In the genomic region with DNA sequence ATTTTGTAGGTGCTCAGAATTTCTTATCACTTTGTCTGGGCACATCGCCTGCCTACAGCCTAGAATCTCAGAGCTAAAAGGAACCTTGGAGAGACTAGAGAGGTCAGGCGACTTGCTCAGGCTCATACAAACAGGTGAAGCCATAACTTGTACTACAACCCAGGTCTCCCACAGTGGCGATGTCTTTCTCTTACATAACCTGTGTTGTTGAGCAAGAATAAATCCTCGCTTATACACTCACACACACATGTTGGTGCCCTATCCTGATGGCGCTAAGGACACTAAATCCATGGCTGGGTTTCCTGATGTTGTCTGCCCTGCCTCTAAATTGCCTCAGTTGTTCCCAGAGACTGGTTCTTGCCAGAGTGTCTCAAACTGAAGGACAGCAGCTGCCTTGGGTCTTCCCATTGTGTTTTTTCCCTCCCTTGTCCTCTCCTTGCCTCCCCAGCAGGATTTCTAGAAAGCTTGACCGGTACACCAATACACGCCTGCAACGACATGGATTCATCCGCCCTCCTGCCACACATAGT, we compare ENCODE assay signal across 13 cellular contexts. TPM values are rescaled to one million over a fixed set of nuclear protein-coding genes. Genes with fewer than 3 reads are reported as not detected.
DNase-seq lines count a peak whose midpoint lies in the region; ATAC-seq, FAIRE-seq and TF ChIP-seq lines count a peak whose summit lies in the region.
"Had no signal": no experiment of that assay in that cellular context is flagged by ENCODE, and none has a peak within 500 bp of the region (broad histone marks: within the 10 kb centered on the region; RNA-seq: fewer than 3 reads in every experiment).

No MANE protein-coding gene starts in this region.

- POLR2A ChIA-PET in CD4-positive, alpha-beta memory T cell (lab: Charles Lee; ENCODE audit: partially characterized antibody) = interaction anchor here (2.3 to 4.6 kb wide), 7 partner anchors 30 to 145 kb away, joined by 10 to 91 read pairs (median 28); partner anchors contain the start of gene PRPS1

- peaks cover 21% of the 10 kb centered on the region for H3K4me1 ChIP-seq in CD4-positive, alpha-beta memory T cell (ENCODE audit: insufficient read depth, low read length)
- H3K4me1 ChIP-seq in keratinocyte (ENCODE audit: control insufficient read depth, extremely low read depth, insufficient read depth, low read length) (peaks cover 6% of the 10 kb centered on the region), skeletal muscle satellite cell (ENCODE audit: control insufficient read depth, insufficient read depth, low read length) (peaks cover 12% of the 10 kb centered on the region)

- no peaks in the 10 kb centered on the region for H3K27me3 Mint-ChIP-seq in CD4-positive, alpha-beta memory T cell

- no peaks in the 10 kb centered on the region for H3K9me3 Mint-ChIP-seq in CD4-positive, alpha-beta memory T cell

- no peaks in the 10 kb centered on the region for H3K9me1 ChIP-seq in keratinocyte (ENCODE audit: control insufficient read depth, extremely low read depth, insufficient read depth, low read length)

- H3K27ac Mint-ChIP-seq in CD4-positive, alpha-beta memory T cell = peak overlapping the region in 4 of 7 donors; percentile 29 to 55 (median 39)

- no peak for TF ChIP-seq CTCF in keratinocyte (optimal IDR thresholded peaks at IDR 0.05 in 1 of 3, IDR thresholded peaks at IDR 0.05 in 1 of 3, conservative IDR thresholded peaks at IDR 0.05 in 1 of 3; ENCODE audit: extremely low read depth in 1 of 3, insufficient read depth in 2 of 3, low read length in 3 of 3)

- no peaks in the 10 kb centered on the region for H3K27me3 ChIP-seq in CD4-positive, alpha-beta memory T cell (ENCODE audit: insufficient read depth, low read length)
- H3K27me3 ChIP-seq in keratinocyte (ENCODE audit: control insufficient read depth, extremely low read depth, insufficient read depth, low read length) = peaks cover 8% of the 10 kb centered on the region
- peaks cover 5% of the 10 kb centered on the region for H3K27me3 ChIP-seq in skeletal muscle satellite cell (ENCODE audit: control insufficient read depth, insufficient read depth, low read length)

- H3K9ac ChIP-seq in keratinocyte (ENCODE audit: control insufficient read depth, extremely low read depth, insufficient read depth, low read length) = no peak overlapping the region
- H3K9ac ChIP-seq in skeletal muscle satellite cell (ENCODE audit: low read depth, low read length) = no peak overlapping the region

- CTCF ChIA-PET in CD4-positive, alpha-beta memory T cell (lab: Charles Lee; ENCODE audit: partially characterized antibody) = interaction anchor here (3.7 to 6.5 kb wide), 3 partner anchors 100 to 145 kb away, joined by 14 to 245 read pairs (median 79); partner anchors contain the start of gene PRPS1

- H3K4me3 ChIP-seq in CD4-positive, alpha-beta memory T cell (ENCODE audit: low read length in 2 of 2) = no peak overlapping the region
- H3K4me3 ChIP-seq in keratinocyte (ENCODE audit: control insufficient read depth in 2 of 3, extremely low read depth in 1 of 3, insufficient read depth in 2 of 3, low read depth in 1 of 3, low read length in 3 of 3) = peak overlapping the region in 1 of 3 experiments; percentile 44
- peak overlapping the region; percentile 77 for H3K4me3 ChIP-seq in skeletal muscle satellite cell (ENCODE audit: low read length)

- H3K79me2 ChIP-seq in keratinocyte (ENCODE audit: control insufficient read depth, insufficient read depth, low read length) = no peaks in the 10 kb centered on the region

- no peak for DNase-seq in CD4-positive, alpha-beta memory T cell
- no peak for DNase-seq in keratinocyte (ENCODE audit: low read depth, low spot score)
- no peak for DNase-seq in NCI-H345 treated with DMSO at 0.1 percent for 48 hours (lab: John Stamatoyannopoulos, UW; ENCODE audit: unreplicated experiment)
- no peak for DNase-seq in DMS53 treated with DMSO at 0.1 percent for 48 hours (lab: John Stamatoyannopoulos, UW; ENCODE audit: unreplicated experiment)
- DNase-seq: AML-193, NCI-H1105 treated with DMSO at 0.1 percent for 48 hours, NCI-H510A treated with DMSO at 0.1 percent for 48 hours had no signal

- H3K36me3 Mint-ChIP-seq in CD4-positive, alpha-beta memory T cell = peaks cover 0 to 3% of the 10 kb centered on the region in 2 donors

- H3K4me1 Mint-ChIP-seq in CD4-positive, alpha-beta memory T cell = peaks cover 5 to 27% (median 15%) of the 10 kb centered on the region in 4 donors

- ATAC-seq in GM21390 (IDR thresholded peaks at IDR 0.05; ENCODE audit: unreplicated experiment) (no peak), GM18511 (IDR thresholded peaks at IDR 0.05; ENCODE audit: unreplicated experiment) (no peak)

- peak overlapping the region; percentile 4 for H3K4me2 ChIP-seq in keratinocyte (ENCODE audit: control insufficient read depth, extremely low read depth, insufficient read depth, low read depth, low read length)
- H3K4me2 ChIP-seq in skeletal muscle satellite cell (ENCODE audit: low read length) = peak overlapping the region; percentile 88

- H2AFZ ChIP-seq in keratinocyte (ENCODE audit: control insufficient read depth, low read length) = no peak overlapping the region

- H3K36me3 ChIP-seq in CD4-positive, alpha-beta memory T cell (ENCODE audit: insufficient read depth, low read length) = no peaks in the 10 kb centered on the region
- H3K36me3 ChIP-seq in keratinocyte (ENCODE audit: control insufficient read depth in 2 of 2, extremely low read depth in 1 of 2, insufficient read depth in 2 of 2, low read length in 2 of 2) (no peaks in the 10 kb centered on the region), skeletal muscle satellite cell (ENCODE audit: insufficient read depth, low read length) (no peaks in the 10 kb centered on the region)

- peak overlapping the region in 4 of 8 donors; percentile 32 to 89 (median 68) for H3K4me3 Mint-ChIP-seq in CD4-positive, alpha-beta memory T cell

- no peak overlapping the region for H3K27ac ChIP-seq in CD4-positive, alpha-beta memory T cell (ENCODE audit: low read depth, low read length)
- H3K27ac ChIP-seq in angular gyrus (ENCODE audit: low read depth, low read length) (peak overlapping the region; percentile 66), keratinocyte (ENCODE audit: control insufficient read depth, insufficient read depth, low read length) (no peak overlapping the region)

- intact Hi-C loops in CD4-positive, alpha-beta memory T cell (cut with micrococcal nuclease) = no loop called here

- no peaks in the 10 kb centered on the region for H3K9me3 ChIP-seq in CD4-positive, alpha-beta memory T cell (ENCODE audit: control insufficient read depth in 1 of 2, low read length in 2 of 2)
- no peaks in the 10 kb centered on the region for H3K9me3 ChIP-seq in keratinocyte (ENCODE audit: control insufficient read depth, low read depth, low read length)
- no peaks in the 10 kb centered on the region for H3K9me3 ChIP-seq in skeletal muscle satellite cell (replicated peaks; ENCODE audit: low read length)

- no peak for FAIRE-seq in keratinocyte (lab: Jason Lieb, UNC)
- FAIRE-seq: endometrium had no signal

- dilution Hi-C loops in keratinocyte (cut with MboI; ENCODE audit: extremely low pct_ligation_motif_present, low sequenced_read_pairs) = no loop called here

- no peaks in the 10 kb centered on the region for H4K20me1 ChIP-seq in keratinocyte (ENCODE audit: control insufficient read depth, extremely low read depth, insufficient read depth, low read length)

RNA-seq across cellular contexts. Expression of gene TSC22D3, which starts 1.6 kb away (rescaled TPM):
- 100 to 1,000 TPM; 195 to 202 TPM for total RNA-seq in CD4-positive, alpha-beta memory T cell
- polyA plus RNA-seq in CD4-positive, alpha-beta memory T cell = 1,000 to 10,000 TPM in 1 of 2 donors, 100 to 1,000 TPM in 1; 760 to 1,424 TPM
- 24.6 to 48.5 TPM (median 35.8 TPM) in 3 replicates for polyA plus RNA-seq in keratinocyte
- 30.8 TPM for polyA plus RNA-seq in keratinocyte (2011; ENCODE audit: low read depth)
- 23.4 and 26.0 TPM in 2 replicates for polyA plus RNA-seq in keratinocyte (2011; cell fraction: cytosol; rRNA removed)
- polyA plus RNA-seq in keratinocyte (2011; cell fraction: nucleus; rRNA removed) = 34.7 and 43.5 TPM in 2 replicates
- 15.8 and 47.8 TPM in 2 replicates for polyA plus RNA-seq in keratinocyte (2012; ENCODE audit: low replicate concordance)
- polyA minus RNA-seq in keratinocyte = 8.2 to 23.7 TPM (median 22.4 TPM) in 3 replicates
- 16.7 TPM for polyA minus RNA-seq in keratinocyte (2011; cell fraction: cytosol; rRNA and poly(A)+ RNA removed)
- polyA minus RNA-seq in keratinocyte (2011; cell fraction: nucleus; rRNA and poly(A)+ RNA removed) = 16.8 and 17.8 TPM in 2 replicates
- 24.9 and 25.6 TPM in 2 replicates for total RNA-seq in skeletal muscle satellite cell (2012; rRNA removed)

RNA-seq across cellular contexts. Expression of gene NCBP2L, which starts 3.6 kb away (rescaled TPM):
- not detected for total RNA-seq in CD4-positive, alpha-beta memory T cell
- not detected for polyA plus RNA-seq in CD4-positive, alpha-beta memory T cell
- polyA plus RNA-seq in keratinocyte = not detected in 3 replicates
- not detected for polyA plus RNA-seq in keratinocyte (2011; ENCODE audit: low read depth)
- not detected in 2 replicates for polyA plus RNA-seq in keratinocyte (2011; cell fraction: cytosol; rRNA removed)
- not detected in 2 replicates for polyA plus RNA-seq in keratinocyte (2011; cell fraction: nucleus; rRNA removed)
- not detected in 2 replicates for polyA plus RNA-seq in keratinocyte (2012; ENCODE audit: low replicate concordance)
- polyA minus RNA-seq in keratinocyte = not detected in 3 replicates
- polyA minus RNA-seq in keratinocyte (2011; cell fraction: cytosol; rRNA and poly(A)+ RNA removed) = not detected
- not detected in 2 replicates for polyA minus RNA-seq in keratinocyte (2011; cell fraction: nucleus; rRNA and poly(A)+ RNA removed)
- not detected in 2 replicates for total RNA-seq in skeletal muscle satellite cell (2012; rRNA removed)
- total RNA-seq: RPMI7951 had no signal

RNA-seq across cellular contexts. Expression of gene MID2, which starts 51.7 kb away (rescaled TPM):
- 10 to 100 TPM; 18.6 to 20.0 TPM for total RNA-seq in CD4-positive, alpha-beta memory T cell
- polyA plus RNA-seq in CD4-positive, alpha-beta memory T cell = 10 to 100 TPM in 1 of 2 donors, 1 to 10 TPM in 1; 8.8 to 11.4 TPM
- polyA plus RNA-seq in keratinocyte = 8.9 to 9.6 TPM (median 9.4 TPM) in 3 replicates
- polyA plus RNA-seq in keratinocyte (2011; ENCODE audit: low read depth) = 6.4 TPM
- 8.6 and 9.9 TPM in 2 replicates for polyA plus RNA-seq in keratinocyte (2011; cell fraction: cytosol; rRNA removed)
- 8.9 and 11.3 TPM in 2 replicates for polyA plus RNA-seq in keratinocyte (2011; cell fraction: nucleus; rRNA removed)
- polyA plus RNA-seq in keratinocyte (2012; ENCODE audit: low replicate concordance) = 7.7 and 8.8 TPM in 2 replicates
- polyA minus RNA-seq in keratinocyte = 46.2 to 74.8 TPM (median 67.5 TPM) in 3 replicates
- polyA minus RNA-seq in keratinocyte (2011; cell fraction: cytosol; rRNA and poly(A)+ RNA removed) = 26.7 TPM
- polyA minus RNA-seq in keratinocyte (2011; cell fraction: nucleus; rRNA and poly(A)+ RNA removed) = 21.4 and 25.5 TPM in 2 replicates
- 10.1 and 10.5 TPM in 2 replicates for total RNA-seq in skeletal muscle satellite cell (2012; rRNA removed)

Comparison
In these comparisons a context has a peak if more than half of its experiments do, and no peak if none do; other contexts are left out.
1. RNA of gene TSC22D3, which starts 1.6 kb away (polyA plus RNA-seq): 760 to 1,424 TPM in CD4-positive, alpha-beta memory T cell; 15.8 to 48.5 TPM in keratinocyte; every median in the first group is over 10 times any median in the second.